In the genomic region with DNA sequence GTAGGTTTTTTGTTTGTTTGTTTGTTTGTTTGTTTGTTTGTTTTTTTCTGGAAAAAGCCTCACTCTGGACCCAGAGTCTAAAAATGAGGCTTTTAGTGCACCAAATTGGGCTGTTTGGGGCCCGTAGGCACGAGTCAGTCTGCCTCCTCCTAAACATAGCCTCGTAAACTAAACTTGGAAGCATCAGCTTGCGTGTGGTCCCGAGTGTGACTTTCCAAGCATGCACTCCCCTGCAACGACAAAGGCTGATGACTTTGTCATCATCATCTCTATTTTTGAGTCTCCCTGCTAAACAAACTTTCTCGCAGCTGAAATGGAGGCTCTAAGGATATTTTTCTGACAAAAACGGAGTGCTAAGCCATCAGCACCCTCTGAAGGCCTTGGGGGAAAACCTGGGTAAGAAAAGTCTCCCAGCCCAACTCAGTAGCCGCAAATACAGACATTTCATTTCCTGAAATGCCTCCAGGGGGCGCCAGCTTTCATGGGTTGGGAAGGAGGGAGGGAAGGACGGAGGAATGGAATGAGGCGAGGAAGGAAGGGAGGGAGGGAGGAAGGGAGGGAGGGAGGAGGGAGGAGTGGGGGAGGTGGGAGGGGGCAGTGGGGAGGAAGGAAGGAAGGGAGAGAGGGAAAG, we compare ENCODE assay signal across 8 cellular contexts.
DNase-seq lines count a peak whose midpoint lies in the region; ATAC-seq and TF ChIP-seq lines count a peak whose summit lies in the region.

No MANE protein-coding gene starts in this region.

- POLR2A ChIA-PET in Panc1 (lab: Charles Lee), result no interaction called here

- H3K36me3 ChIP-seq in Panc1 (ENCODE audit: control insufficient read depth, insufficient read depth, low read length) (no peaks in the 10 kb centered on the region), colonic mucosa (no peaks in the 10 kb centered on the region), liver (ENCODE audit: control insufficient read depth in 4 of 4, insufficient read depth in 3 of 4, low read depth in 1 of 4, low read length in 3 of 4) (no peaks in the 10 kb centered on the region), stomach smooth muscle (ENCODE audit: control insufficient read depth in 2 of 2, insufficient read depth in 2 of 2, low read length in 2 of 2) (no peaks in the 10 kb centered on the region)

- TF ChIP-seq CTCF in Panc1 (IDR thresholded peaks at IDR 0.05) (peak; percentile 93), colonic mucosa (IDR thresholded peaks at IDR 0.05) (peak; percentile 28), liver (IDR thresholded peaks at IDR 0.05; ENCODE audit: low read depth, low read length, missing input control) (peak; percentile 73)

- TF ChIP-seq RAD21 in liver (IDR thresholded peaks at IDR 0.05), result peak; percentile 86 to 88

- H3K4me1 ChIP-seq in Panc1 (ENCODE audit: control insufficient read depth, insufficient read depth, low read length) (peaks cover 63% of the 10 kb centered on the region), colonic mucosa (no peaks in the 10 kb centered on the region), liver (ENCODE audit: control insufficient read depth in 4 of 4, insufficient read depth in 4 of 4, low read length in 3 of 4) (peaks cover 0 to 5% (median 0%) of the 10 kb centered on the region in 4 donors), stomach smooth muscle (ENCODE audit: control insufficient read depth, insufficient read depth, low read length) (peaks cover 65% of the 10 kb centered on the region)

- ATAC-seq in Panc1 (peak; percentile 60), HG02763 (IDR thresholded peaks at IDR 0.05; ENCODE audit: unreplicated experiment) (no peak), HG03469 (IDR thresholded peaks at IDR 0.05; ENCODE audit: unreplicated experiment) (no peak)

- no peak overlapping the region for H3K4me3 ChIP-seq in Panc1 (ENCODE audit: low read depth in 2 of 2, low read length in 2 of 2)
- H3K4me3 ChIP-seq in colonic mucosa, result no peak overlapping the region
- no peak overlapping the region for H3K4me3 ChIP-seq in liver (ENCODE audit: low read depth in 1 of 3, low read length in 3 of 3)
- peak overlapping the region; percentile 8 to 52 for H3K4me3 ChIP-seq in stomach smooth muscle (ENCODE audit: low read length in 2 of 2)

- intact Hi-C loops in Panc1 (cut with micrococcal nuclease; ENCODE audit: unreplicated experiment) (loop anchor here (5.0 kb wide), 3 partner anchors 121 to 251 kb away; no protein-coding TSS in a partner anchor), colonic mucosa (cut with DNase I) (loop anchor here (2.0 kb wide), 1 partner anchor 251 kb away; no protein-coding TSS in a partner anchor)

- CTCF ChIA-PET in Panc1 (lab: Charles Lee), result interaction anchor here (0.6 to 2.4 kb wide), 10 partner anchors 55 to 689 kb away, joined by 3 to 11 read pairs (median 6); no protein-coding TSS in a partner anchor

- H3K9ac ChIP-seq in colonic mucosa (ENCODE audit: low read depth in 2 of 2, low read length in 2 of 2) (no peak overlapping the region), liver (ENCODE audit: low read depth in 1 of 2, low read length in 2 of 2) (no peak overlapping the region), stomach smooth muscle (ENCODE audit: low read length in 2 of 2) (peak overlapping the region; percentile 28 to 42)

- DNase-seq in DMS153 treated with DMSO at 0.1 percent for 48 hours (lab: John Stamatoyannopoulos, UW; ENCODE audit: unreplicated experiment) (peak; percentile 44), HT-29 (ENCODE audit: low spot score) (peak; percentile 61), Panc1 (ENCODE audit: low read depth, low spot score) (peak; percentile 67), colonic mucosa (peak; percentile 85)

- H3K27ac ChIP-seq in Panc1 (ENCODE audit: low read length) (peak overlapping the region; percentile 78), colonic mucosa (no peak overlapping the region), liver (ENCODE audit: low read depth in 1 of 2, low read length in 2 of 2) (no peak overlapping the region), stomach smooth muscle (ENCODE audit: low read length) (peak overlapping the region; percentile 50)

- 24% methylated on average over 12 of the region's 12 CpGs for WGBS in liver

- no TSS peak for BruUV-seq in Panc1 (replicated peaks; lab: Mats Ljungman, UMichigan)

- no peaks in the 10 kb centered on the region for H3K27me3 ChIP-seq in Panc1 (ENCODE audit: control insufficient read depth, insufficient read depth, low read length)
- H3K27me3 ChIP-seq in colonic mucosa, result no peaks in the 10 kb centered on the region
- H3K27me3 ChIP-seq in liver (ENCODE audit: control insufficient read depth in 4 of 4, insufficient read depth in 4 of 4, low read length in 3 of 4), result no peaks in the 10 kb centered on the region
- H3K27me3 ChIP-seq in stomach smooth muscle (ENCODE audit: control insufficient read depth in 1 of 2, insufficient read depth in 2 of 2, low read length in 2 of 2), result no peaks in the 10 kb centered on the region

- H3K9me3 ChIP-seq in Panc1 (ENCODE audit: control insufficient read depth, insufficient read depth, low read depth, low read length), result no peaks in the 10 kb centered on the region
- H3K9me3 ChIP-seq in colonic mucosa, result no peaks in the 10 kb centered on the region
- H3K9me3 ChIP-seq in liver (ENCODE audit: control insufficient read depth in 4 of 4, low read length in 3 of 4), result no peaks in the 10 kb centered on the region
- no peaks in the 10 kb centered on the region for H3K9me3 ChIP-seq in stomach smooth muscle (ENCODE audit: control insufficient read depth in 2 of 2, low read length in 2 of 2)

- in situ Hi-C loops in Panc1 (cut with HindIII; ENCODE audit: low pct_unique_long_range_greater_than_20kb, low sequenced_read_pairs), result no loop called here

TF ChIP-seq in liver, 16 proteins besides CTCF, POLR2A, EP300 and RAD21:
- TF ChIP-seq JUND (IDR thresholded peaks at IDR 0.05) (no peak), RXRA (IDR thresholded peaks at IDR 0.05) (no peak), HNF4G (IDR thresholded peaks at IDR 0.05) (no peak), FOXA1 (IDR thresholded peaks at IDR 0.05) (no peak), HNF4A (conservative IDR thresholded peaks at IDR 0.05) (no peak), EGR1 (IDR thresholded peaks at IDR 0.05; ENCODE audit: low read depth in 2 of 2) (no peak), TAF1 (conservative IDR thresholded peaks at IDR 0.05) (no peak), GABPA (IDR thresholded peaks at IDR 0.05 in 1 of 2, conservative IDR thresholded peaks at IDR 0.05 in 1 of 2) (no peak), SP1 (IDR thresholded peaks at IDR 0.05) (no peak), NR2F2 (IDR thresholded peaks at IDR 0.05) (no peak), FOXA2 (IDR thresholded peaks at IDR 0.05) (no peak), YY1 (IDR thresholded peaks at IDR 0.05) (no peak)
- TF ChIP-seq, protein P1, sequence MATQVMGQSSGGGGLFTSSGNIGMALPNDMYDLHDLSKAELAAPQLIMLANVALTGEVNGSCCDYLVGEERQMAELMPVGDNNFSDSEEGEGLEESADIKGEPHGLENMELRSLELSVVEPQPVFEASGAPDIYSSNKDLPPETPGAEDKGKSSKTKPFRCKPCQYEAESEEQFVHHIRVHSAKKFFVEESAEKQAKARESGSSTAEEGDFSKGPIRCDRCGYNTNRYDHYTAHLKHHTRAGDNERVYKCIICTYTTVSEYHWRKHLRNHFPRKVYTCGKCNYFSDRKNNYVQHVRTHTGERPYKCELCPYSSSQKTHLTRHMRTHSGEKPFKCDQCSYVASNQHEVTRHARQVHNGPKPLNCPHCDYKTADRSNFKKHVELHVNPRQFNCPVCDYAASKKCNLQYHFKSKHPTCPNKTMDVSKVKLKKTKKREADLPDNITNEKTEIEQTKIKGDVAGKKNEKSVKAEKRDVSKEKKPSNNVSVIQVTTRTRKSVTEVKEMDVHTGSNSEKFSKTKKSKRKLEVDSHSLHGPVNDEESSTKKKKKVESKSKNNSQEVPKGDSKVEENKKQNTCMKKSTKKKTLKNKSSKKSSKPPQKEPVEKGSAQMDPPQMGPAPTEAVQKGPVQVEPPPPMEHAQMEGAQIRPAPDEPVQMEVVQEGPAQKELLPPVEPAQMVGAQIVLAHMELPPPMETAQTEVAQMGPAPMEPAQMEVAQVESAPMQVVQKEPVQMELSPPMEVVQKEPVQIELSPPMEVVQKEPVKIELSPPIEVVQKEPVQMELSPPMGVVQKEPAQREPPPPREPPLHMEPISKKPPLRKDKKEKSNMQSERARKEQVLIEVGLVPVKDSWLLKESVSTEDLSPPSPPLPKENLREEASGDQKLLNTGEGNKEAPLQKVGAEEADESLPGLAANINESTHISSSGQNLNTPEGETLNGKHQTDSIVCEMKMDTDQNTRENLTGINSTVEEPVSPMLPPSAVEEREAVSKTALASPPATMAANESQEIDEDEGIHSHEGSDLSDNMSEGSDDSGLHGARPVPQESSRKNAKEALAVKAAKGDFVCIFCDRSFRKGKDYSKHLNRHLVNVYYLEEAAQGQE (IDR thresholded peaks at IDR 0.05), result no peak
- TF ChIP-seq, protein P2, sequence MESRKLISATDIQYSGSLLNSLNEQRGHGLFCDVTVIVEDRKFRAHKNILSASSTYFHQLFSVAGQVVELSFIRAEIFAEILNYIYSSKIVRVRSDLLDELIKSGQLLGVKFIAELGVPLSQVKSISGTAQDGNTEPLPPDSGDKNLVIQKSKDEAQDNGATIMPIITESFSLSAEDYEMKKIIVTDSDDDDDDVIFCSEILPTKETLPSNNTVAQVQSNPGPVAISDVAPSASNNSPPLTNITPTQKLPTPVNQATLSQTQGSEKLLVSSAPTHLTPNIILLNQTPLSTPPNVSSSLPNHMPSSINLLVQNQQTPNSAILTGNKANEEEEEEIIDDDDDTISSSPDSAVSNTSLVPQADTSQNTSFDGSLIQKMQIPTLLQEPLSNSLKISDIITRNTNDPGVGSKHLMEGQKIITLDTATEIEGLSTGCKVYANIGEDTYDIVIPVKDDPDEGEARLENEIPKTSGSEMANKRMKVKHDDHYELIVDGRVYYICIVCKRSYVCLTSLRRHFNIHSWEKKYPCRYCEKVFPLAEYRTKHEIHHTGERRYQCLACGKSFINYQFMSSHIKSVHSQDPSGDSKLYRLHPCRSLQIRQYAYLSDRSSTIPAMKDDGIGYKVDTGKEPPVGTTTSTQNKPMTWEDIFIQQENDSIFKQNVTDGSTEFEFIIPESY (IDR thresholded peaks at IDR 0.05), result no peak
- TF ChIP-seq, protein P3, sequence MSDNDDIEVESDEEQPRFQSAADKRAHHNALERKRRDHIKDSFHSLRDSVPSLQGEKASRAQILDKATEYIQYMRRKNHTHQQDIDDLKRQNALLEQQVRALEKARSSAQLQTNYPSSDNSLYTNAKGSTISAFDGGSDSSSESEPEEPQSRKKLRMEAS (IDR thresholded peaks at IDR 0.05), result no peak
- TF ChIP-seq, protein P4, sequence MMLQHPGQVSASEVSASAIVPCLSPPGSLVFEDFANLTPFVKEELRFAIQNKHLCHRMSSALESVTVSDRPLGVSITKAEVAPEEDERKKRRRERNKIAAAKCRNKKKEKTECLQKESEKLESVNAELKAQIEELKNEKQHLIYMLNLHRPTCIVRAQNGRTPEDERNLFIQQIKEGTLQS (IDR thresholded peaks at IDR 0.05), result no peak

Comparison
In these comparisons a context has a peak if more than half of its experiments do, and no peak if none do; other contexts are left out.
1. H3K27ac ChIP-seq: peak in Panc1 (single experiment) and stomach smooth muscle (single experiment); none in colonic mucosa (single experiment) and liver (0 of 2).
2. H3K4me3 ChIP-seq: peak in stomach smooth muscle (2 of 2); none in Panc1 (0 of 2), colonic mucosa (single experiment) and liver (0 of 3).
3. CTCF ChIP-seq: peak in every context shown above with its lines; median percentile 93 in Panc1; 73 in liver; 28 in colonic mucosa.
4. H3K9ac ChIP-seq: peak in stomach smooth muscle (2 of 2); none in colonic mucosa (0 of 2) and liver (0 of 2).
5. Peak in every context shown above with its lines, with median percentiles within 50 percentile points of each other: DNase-seq.